ENCODE assay signal across 18 cellular contexts in the genomic region with DNA sequence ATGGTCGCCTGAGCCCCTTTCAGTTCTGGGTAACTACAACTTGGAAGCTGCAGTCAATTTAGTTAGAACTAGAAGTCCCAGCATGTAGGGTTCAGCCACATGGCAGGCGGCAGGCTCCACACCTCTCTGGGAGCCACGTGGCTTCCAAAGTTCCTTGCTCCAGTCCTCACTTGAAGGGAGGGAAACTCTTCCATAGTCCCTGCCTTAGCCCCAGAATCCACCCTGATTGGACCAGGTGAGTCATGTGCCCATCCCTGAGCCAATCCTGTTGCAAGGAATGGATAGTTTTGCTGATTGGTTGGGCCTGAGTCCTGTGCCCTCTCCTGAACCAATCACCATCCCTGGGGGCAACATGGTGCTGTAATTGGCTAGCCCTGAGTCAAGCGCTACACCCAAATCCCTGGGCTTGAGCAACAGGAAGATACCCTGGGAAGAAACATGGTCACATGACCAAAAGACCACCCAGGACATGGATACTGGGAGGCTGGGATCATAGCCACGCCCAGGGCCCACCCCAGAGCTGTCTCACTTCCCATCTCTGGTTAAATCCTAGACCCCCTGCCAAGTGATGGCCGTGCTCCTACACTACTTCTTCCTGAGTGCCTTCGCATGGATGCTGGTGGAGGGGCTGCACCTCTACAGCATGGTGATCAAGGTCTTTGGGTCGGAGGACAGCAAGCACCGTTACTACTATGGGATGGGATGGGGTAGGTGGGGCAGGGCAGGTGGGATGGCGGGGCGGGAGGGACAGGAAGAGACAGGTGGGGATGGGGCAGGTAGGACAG.
"Had no signal": no experiment of that assay in that cellular context is flagged by ENCODE, and none has a peak within 500 bp of the region (broad histone marks: within the 10 kb centered on the region; RNA-seq: fewer than 3 reads in every experiment).

No MANE protein-coding gene starts in this region.

- H3K4me3 Mint-ChIP-seq: activated naive CD4-positive, alpha-beta T cell treated with anti-CD3 and anti-CD28 coated beads for 36 hours; activated T-helper 17 cell treated with anti-CD3 and anti-CD28 coated beads, Interleukin-2, amount 50 U/mL, for 72 hours; memory B cell; naive thymus-derived CD8-positive, alpha-beta T cell had no signal

- H3K4me1 ChIP-seq: prostate gland, right lobe of liver had no signal

- H3K27me3 Mint-ChIP-seq: activated T-helper 17 cell treated with anti-CD3 and anti-CD28 coated beads, Interleukin-2, amount 50 U/mL, for 72 hours had no signal

- H3K4me3 ChIP-seq: cardiac muscle cell, coronary artery, esophagus muscularis mucosa, hepatocyte, prostate gland, right lobe of liver, stomach, thoracic aorta had no signal

- H3K27ac ChIP-seq: cardiac muscle cell, coronary artery, esophagus muscularis mucosa, hepatocyte, prostate gland, right lobe of liver, stomach, thoracic aorta had no signal

- H3K36me3 ChIP-seq: prostate gland, right lobe of liver, thoracic aorta had no signal

- H3K27me3 ChIP-seq: cardiac muscle cell, esophagus muscularis mucosa, hepatocyte, right lobe of liver had no signal

- H3K9me3 ChIP-seq: esophagus muscularis mucosa, prostate gland, right lobe of liver, stomach, thoracic aorta had no signal

- DNase-seq: activated CD4-positive, alpha-beta T cell treated with anti-CD3 and anti-CD28 coated beads for 1 hour; activated CD4-positive, alpha-beta T cell treated with anti-CD3 and anti-CD28 coated beads, Interleukin-2, amount 50 U/mL, for 4 hours; activated naive CD4-positive, alpha-beta T cell treated with anti-CD3 and anti-CD28 coated beads for 36 hours; nucleus accumbens; stimulated activated CD4-positive, alpha-beta T cell treated with anti-CD3 and anti-CD28 coated beads, Interleukin-1b, Interleukin-23, amount 100 ng/mL, for 48 hours; stomach; T-helper 1 cell had no signal

- ATAC-seq: activated T-helper 17 cell treated with anti-CD3 and anti-CD28 coated beads, Interleukin-2, amount 50 U/mL, for 72 hours; left lobe of liver; naive thymus-derived CD8-positive, alpha-beta T cell; right lobe of liver had no signal

- H3K36me3 Mint-ChIP-seq: memory B cell had no signal

- H3K27ac Mint-ChIP-seq: activated naive CD4-positive, alpha-beta T cell treated with anti-CD3 and anti-CD28 coated beads for 36 hours; activated T-helper 17 cell treated with anti-CD3 and anti-CD28 coated beads, Interleukin-2, amount 50 U/mL, for 72 hours; memory B cell had no signal
